ENCODE assay signal across 12 cellular contexts in genomic region chr10:3761916-3762708, GRCh38. TPM values are rescaled to one million over a fixed set of nuclear protein-coding genes. Genes with fewer than 3 reads are reported as not detected.
DNase-seq lines count a peak whose midpoint lies in the region; ATAC-seq lines count a peak whose summit lies in the region.
"Had no signal": no experiment of that assay in that cellular context is flagged by ENCODE, and none has a peak within 500 bp of the region (broad histone marks: within the 10 kb centered on the region; RNA-seq: fewer than 3 reads in every experiment).

No MANE protein-coding gene starts in this region.

- peaks cover 94% of the 10 kb centered on the region for H3K4me1 Mint-ChIP-seq in activated CD8-positive, alpha-beta memory T cell treated with anti-CD3 and anti-CD28 coated beads, Interleukin-2, amount 10 ng/mL, durations not matched to agents 7 days and 5 days

- no peak for ATAC-seq in activated CD8-positive, alpha-beta memory T cell treated with anti-CD3 and anti-CD28 coated beads, Interleukin-2, amount 10 ng/mL, durations not matched to agents 7 days and 5 days
- no peak for ATAC-seq in HG02884 (IDR thresholded peaks at IDR 0.05; ENCODE audit: unreplicated experiment)

- no peaks in the 10 kb centered on the region for H3K27me3 Mint-ChIP-seq in activated CD8-positive, alpha-beta memory T cell treated with anti-CD3 and anti-CD28 coated beads, Interleukin-2, amount 10 ng/mL, durations not matched to agents 7 days and 5 days
- H3K27me3 Mint-ChIP-seq: activated naive CD8-positive, alpha-beta T cell treated with anti-CD3 and anti-CD28 coated beads, Interleukin-2, amount 10 ng/mL, durations not matched to agents 7 days and 5 days had no signal

- peak; percentile 87 for DNase-seq in A172 (ENCODE audit: low spot score)
- DNase-seq in HCEC 1CT = peak; percentile 86
- DNase-seq in activated CD8-positive, alpha-beta memory T cell treated with anti-CD3 and anti-CD28 coated beads, Interleukin-2, amount 10 ng/mL, durations not matched to agents 7 days and 5 days = peak; percentile 34
- peak; percentile 77 for DNase-seq in iris pigment epithelial cell (ENCODE audit: low read depth)
- no peak for DNase-seq in medulla oblongata (ENCODE audit: extremely low spot score)
- no peak for DNase-seq in cardiac septum (ENCODE audit: low spot score)
- no peak for DNase-seq in NCI-H187 (lab: John Stamatoyannopoulos, UW)
- DNase-seq: activated naive CD8-positive, alpha-beta T cell treated with anti-CD3 and anti-CD28 coated beads, Interleukin-2, amount 10 ng/mL, durations not matched to agents 7 days and 5 days; effector CD8-positive, alpha-beta T cell; NCI-H187 treated with DMSO at 0.1 percent for 48 hours; stimulated activated naive CD4-positive, alpha-beta T cell had no signal

- CTCF ChIA-PET in activated CD8-positive, alpha-beta memory T cell treated with anti-CD3 and anti-CD28 coated beads, Interleukin-2, amount 10 ng/mL, durations not matched to agents 7 days and 5 days (lab: Charles Lee) = interaction anchor here (1.1 kb wide), 1 partner anchor 22 kb away, joined by 3 read pairs; no protein-coding TSS in a partner anchor

- intact Hi-C loops in cardiac septum (cut with DNase I) = no loop called here

- peaks cover 12% of the 10 kb centered on the region for H3K36me3 Mint-ChIP-seq in activated CD8-positive, alpha-beta memory T cell treated with anti-CD3 and anti-CD28 coated beads, Interleukin-2, amount 10 ng/mL, durations not matched to agents 7 days and 5 days

- no peak overlapping the region for H3K4me3 Mint-ChIP-seq in activated CD8-positive, alpha-beta memory T cell treated with anti-CD3 and anti-CD28 coated beads, Interleukin-2, amount 10 ng/mL, durations not matched to agents 7 days and 5 days
- H3K4me3 Mint-ChIP-seq: activated naive CD8-positive, alpha-beta T cell treated with anti-CD3 and anti-CD28 coated beads, Interleukin-2, amount 10 ng/mL, durations not matched to agents 7 days and 5 days had no signal

- H3K27ac Mint-ChIP-seq in activated CD8-positive, alpha-beta memory T cell treated with anti-CD3 and anti-CD28 coated beads, Interleukin-2, amount 10 ng/mL, durations not matched to agents 7 days and 5 days = no peak overlapping the region

- peaks cover 3% of the 10 kb centered on the region for H3K9me3 Mint-ChIP-seq in activated CD8-positive, alpha-beta memory T cell treated with anti-CD3 and anti-CD28 coated beads, Interleukin-2, amount 10 ng/mL, durations not matched to agents 7 days and 5 days (ENCODE audit: low read depth)

RNA-seq across cellular contexts. Expression of gene KLF6, which starts 22.9 kb away (rescaled TPM):
- 20.3 and 20.4 TPM in 2 replicates for total RNA-seq in A172 (2014; rRNA removed; shearing (Covaris generic))
- total RNA-seq in activated CD8-positive, alpha-beta memory T cell treated with anti-CD3 and anti-CD28 coated beads, Interleukin-2, amount 10 ng/mL, durations not matched to agents 7 days and 5 days = 100 to 1,000 TPM; 149 to 208 TPM
- total RNA-seq in cardiac septum = 83.1 TPM

Comparison
In these comparisons a context has a peak if more than half of its experiments do, and no peak if none do; other contexts are left out.
1. DNase-seq: peak in A172 (single experiment), HCEC 1CT (single experiment), activated CD8-positive, alpha-beta memory T cell treated with anti-CD3 and anti-CD28 coated beads, Interleukin-2, amount 10 ng/mL, durations not matched to agents 7 days and 5 days (single experiment) and iris pigment epithelial cell (single experiment); none in medulla oblongata (single experiment), cardiac septum (single experiment) and NCI-H187 (0 of 2).